In genomic region chrX:155046129-155046810, GRCh38 we compare ENCODE assay signal across 25 cellular contexts.
"Had no signal": no experiment of that assay in that cellular context is flagged by ENCODE, and none has a peak within 500 bp of the region (broad histone marks: within the 10 kb centered on the region; RNA-seq: fewer than 3 reads in every experiment).

No MANE protein-coding gene starts in this region.

- H3K36me3 Mint-ChIP-seq: natural killer cell treated with Interleukin-12 subunit alpha and Interleukin-12 subunit beta and Interleukin-15 and Interleukin-18, amount 100 ng/mL, for 72 hours had no signal

- H3K4me1 ChIP-seq: colonic mucosa, foreskin keratinocyte, neural progenitor cell, right lobe of liver, testis, tibial nerve, upper lobe of right lung, vagina had no signal

- H3K9me3 ChIP-seq: colonic mucosa, heart left ventricle, mucosa of descending colon, ovary, right lobe of liver, testis, tibial nerve, upper lobe of right lung, vagina had no signal

- H3K36me3 ChIP-seq: colonic mucosa, neural progenitor cell, ovary, right lobe of liver, upper lobe of right lung, vagina had no signal

- H3K27me3 Mint-ChIP-seq: progenitor cell of endocrine pancreas; stimulated activated naive B cell treated with anti-CD40 and anti-IgM and Interleukin-4, amounts not matched to agents 10 μg/mL and 1 μg/mL and 100 μg/mL, for 72 hours; stimulated activated naive CD8-positive, alpha-beta T cell treated with anti-CD3 and anti-CD28 coated beads, Interleukin-15, amount 100 ng/mL, for 72 hours had no signal

- H3K4me3 ChIP-seq: colonic mucosa, heart left ventricle, mucosa of descending colon, neural progenitor cell, ovary, right lobe of liver, skin epidermis, testis, tibial nerve, upper lobe of right lung, vagina had no signal

- H3K27me3 ChIP-seq: colonic mucosa, foreskin keratinocyte, heart left ventricle, neural progenitor cell, ovary, right lobe of liver, testis, tibial nerve, upper lobe of right lung, vagina had no signal

- H3K4me3 Mint-ChIP-seq: natural killer cell treated with Interleukin-12 subunit alpha and Interleukin-12 subunit beta and Interleukin-15 and Interleukin-18, amount 100 ng/mL, for 72 hours; stimulated activated naive B cell treated with anti-CD40 and anti-IgM and Interleukin-4, amounts not matched to agents 10 μg/mL and 1 μg/mL and 100 μg/mL, for 72 hours; stimulated activated naive CD8-positive, alpha-beta T cell treated with anti-CD3 and anti-CD28 coated beads, Interleukin-15, amount 100 ng/mL, for 72 hours had no signal

- H3K27ac Mint-ChIP-seq: natural killer cell treated with Interleukin-12 subunit alpha and Interleukin-12 subunit beta and Interleukin-15 and Interleukin-18, amount 100 ng/mL, for 72 hours; neural progenitor cell; stimulated activated naive B cell treated with anti-CD40 and anti-IgM and Interleukin-4, amounts not matched to agents 10 μg/mL and 1 μg/mL and 100 μg/mL, for 72 hours; stimulated activated naive CD8-positive, alpha-beta T cell treated with anti-CD3 and anti-CD28 coated beads, Interleukin-15, amount 100 ng/mL, for 72 hours had no signal

- H3K9ac ChIP-seq: neural progenitor cell had no signal

- ATAC-seq: foreskin keratinocyte; left lobe of liver; mucosa of descending colon; natural killer cell treated with Interleukin-12 subunit alpha and Interleukin-12 subunit beta and Interleukin-15 and Interleukin-18, amount 100 ng/mL, for 72 hours; right lobe of liver; stimulated activated naive B cell treated with anti-CD40 and anti-IgM and Interleukin-4, amounts not matched to agents 10 μg/mL and 1 μg/mL and 100 μg/mL, for 72 hours; stimulated activated naive CD8-positive, alpha-beta T cell treated with anti-CD3 and anti-CD28 coated beads, Interleukin-15, amount 100 ng/mL, for 72 hours; upper lobe of right lung had no signal

- H3K4me1 Mint-ChIP-seq: neural progenitor cell had no signal

- H3K27ac ChIP-seq: colonic mucosa, foreskin keratinocyte, heart left ventricle, neural progenitor cell, ovary, right lobe of liver, skin epidermis, testis, tibial nerve, upper lobe of right lung, vagina had no signal

- H3K4me2 ChIP-seq: neural progenitor cell had no signal

- H2AFZ ChIP-seq: neural progenitor cell had no signal

- H3K9me3 Mint-ChIP-seq: natural killer cell treated with Interleukin-12 subunit alpha and Interleukin-12 subunit beta and Interleukin-15 and Interleukin-18, amount 100 ng/mL, for 72 hours; stimulated activated naive B cell treated with anti-CD40 and anti-IgM and Interleukin-4, amounts not matched to agents 10 μg/mL and 1 μg/mL and 100 μg/mL, for 72 hours; stimulated activated naive CD8-positive, alpha-beta T cell treated with anti-CD3 and anti-CD28 coated beads, Interleukin-15, amount 100 ng/mL, for 72 hours had no signal

- DNase-seq: colonic mucosa; dermis blood vessel endothelial cell; foreskin keratinocyte; heart left ventricle; hypothalamus; kidney glomerular epithelial cell; mammary epithelial cell; mucosa of descending colon; nucleus accumbens; ovary; retina; right lobe of liver; stimulated activated CD4-positive, alpha-beta T cell treated with anti-CD3 and anti-CD28 coated beads, Interleukin-2, amount 100 ng/mL, for 24 hours; stimulated activated CD4-positive, alpha-beta T cell treated with anti-CD3 and anti-CD28 coated beads, Interleukin-4, amount 100 ng/mL, for 4 hours; stimulated activated naive B cell treated with anti-CD40 and anti-IgM and Interleukin-4, amounts not matched to agents 10 μg/mL and 1 μg/mL and 100 μg/mL, for 72 hours; stimulated activated naive CD8-positive, alpha-beta T cell treated with anti-CD3 and anti-CD28 coated beads, Interleukin-15, amount 100 ng/mL, for 72 hours; testis; upper lobe of right lung had no signal
